In genomic region chr19:46386996-46387712, GRCh38 we compare ENCODE assay signal across 20 cellular contexts. TPM values are rescaled to one million over a fixed set of nuclear protein-coding genes. Genes with fewer than 3 reads are reported as not detected.
"Had no signal": no experiment of that assay in that cellular context is flagged by ENCODE, and none has a peak within 500 bp of the region (broad histone marks: within the 10 kb centered on the region; RNA-seq: fewer than 3 reads in every experiment).

No MANE protein-coding gene starts in this region.

- ATAC-seq: foreskin keratinocyte; left colon; mucosa of descending colon; naive thymus-derived CD4-positive, alpha-beta T cell had no signal

- H3K9me3 ChIP-seq: mucosa of descending colon, neutrophil, suprapubic skin, upper lobe of left lung had no signal

- H3K4me3 Mint-ChIP-seq: activated naive CD8-positive, alpha-beta T cell; dendritic cell treated with granulocyte-macrophage colony-stimulating factor and Interleukin-4, amounts not matched to agents 40 ng/mL and 50 ng/mL, for 4 days; naive thymus-derived CD4-positive, alpha-beta T cell; stimulated activated naive CD8-positive, alpha-beta T cell treated with anti-CD3 and anti-CD28 coated beads, Interleukin-15, Interleukin-2, amounts not matched to agents 100 ng/mL and 50 ng/mL, for 24 hours had no signal

- DNase-seq: activated CD4-positive, alpha-beta T cell treated with anti-CD3 and anti-CD28 coated beads for 1 hour; activated CD4-positive, alpha-beta T cell treated with anti-CD3 and anti-CD28 coated beads, Interleukin-2, amount 50 U/mL, for 4 hours; activated effector memory CD4-positive, alpha-beta T cell treated with Interleukin-2 at 50 U/mL for 16 hours; activated T-cell treated with anti-CD3 and anti-CD28 coated beads, Interleukin-2, amount 50 U/mL, for 1 hour; anterior cingulate cortex; brain microvascular endothelial cell; effector memory CD4-positive, alpha-beta T cell; foreskin keratinocyte; left colon; naive thymus-derived CD4-positive, alpha-beta T cell; retina; T1000; upper lobe of left lung had no signal

- H3K9me3 Mint-ChIP-seq: stimulated activated naive CD8-positive, alpha-beta T cell treated with anti-CD3 and anti-CD28 coated beads, Interleukin-15, Interleukin-2, amounts not matched to agents 100 ng/mL and 50 ng/mL, for 24 hours had no signal

- H3K27ac Mint-ChIP-seq: activated naive CD8-positive, alpha-beta T cell; dendritic cell treated with granulocyte-macrophage colony-stimulating factor and Interleukin-4, amounts not matched to agents 40 ng/mL and 50 ng/mL, for 4 days; naive thymus-derived CD4-positive, alpha-beta T cell; stimulated activated naive CD8-positive, alpha-beta T cell treated with anti-CD3 and anti-CD28 coated beads, Interleukin-15, Interleukin-2, amounts not matched to agents 100 ng/mL and 50 ng/mL, for 24 hours had no signal

- H3K27ac ChIP-seq: brain microvascular endothelial cell, foreskin keratinocyte, neutrophil, upper lobe of left lung had no signal

- H3K4me1 ChIP-seq: foreskin keratinocyte had no signal

- H3K27me3 Mint-ChIP-seq: activated naive CD8-positive, alpha-beta T cell; dendritic cell treated with granulocyte-macrophage colony-stimulating factor and Interleukin-4, amounts not matched to agents 40 ng/mL and 50 ng/mL, for 4 days; naive thymus-derived CD4-positive, alpha-beta T cell; stimulated activated naive CD8-positive, alpha-beta T cell treated with anti-CD3 and anti-CD28 coated beads, Interleukin-15, Interleukin-2, amounts not matched to agents 100 ng/mL and 50 ng/mL, for 24 hours had no signal

- H3K27me3 ChIP-seq: brain microvascular endothelial cell, foreskin keratinocyte, neutrophil, suprapubic skin, upper lobe of left lung had no signal

- H3K4me3 ChIP-seq: mucosa of descending colon, smooth muscle cell, suprapubic skin, upper lobe of left lung had no signal

RNA-seq across cellular contexts. Expression of gene CCDC8, which starts 26.2 kb away (rescaled TPM):
- total RNA-seq: naive thymus-derived CD4-positive, alpha-beta T cell had no signal

RNA-seq across cellular contexts. Expression of gene PNMA8C, which starts 41.6 kb away (rescaled TPM):
- total RNA-seq: foreskin keratinocyte; naive thymus-derived CD4-positive, alpha-beta T cell; smooth muscle cell had no signal
